ENCODE assay signal across 8 cellular contexts in the genomic region with DNA sequence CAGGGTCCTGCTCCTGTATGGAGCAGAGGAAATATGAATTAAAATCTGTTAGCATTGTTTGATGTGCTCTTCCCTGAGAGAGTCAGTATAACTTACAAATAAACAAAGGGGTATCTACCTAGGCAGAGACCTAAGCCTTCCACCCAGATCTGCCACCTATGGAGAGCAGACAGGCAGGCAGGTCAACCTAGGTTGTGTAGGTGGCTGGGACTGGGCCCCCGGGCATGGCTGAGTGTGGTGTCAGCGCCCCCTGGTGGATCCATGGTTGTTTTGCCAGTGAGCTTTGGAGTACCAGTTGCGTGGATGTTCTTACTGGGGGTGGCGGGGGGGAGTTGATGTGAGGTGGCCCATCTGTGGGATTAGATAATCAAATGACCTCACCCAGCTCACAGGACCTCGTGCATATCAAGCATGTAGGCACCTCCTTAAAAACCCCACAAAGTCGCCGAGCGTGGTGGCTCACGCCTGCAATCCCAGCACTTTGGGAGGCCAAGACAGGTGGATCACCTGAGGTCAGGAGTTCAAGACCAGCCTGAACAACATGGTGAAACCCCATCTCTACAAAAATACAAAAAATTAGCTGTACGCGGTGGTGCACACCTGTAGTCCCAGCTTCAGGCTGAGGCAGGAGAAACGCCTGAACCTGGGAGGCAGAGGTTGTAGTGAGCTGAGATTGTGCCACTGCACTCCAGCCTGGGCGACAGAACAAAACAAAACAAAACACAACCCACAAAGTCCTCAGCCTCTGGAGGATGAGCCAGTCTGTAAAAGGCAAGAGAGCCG. TPM values are rescaled to one million over a fixed set of nuclear protein-coding genes. Genes with fewer than 3 reads are reported as not detected.
DNase-seq lines count a peak whose midpoint lies in the region; ATAC-seq and TF ChIP-seq lines count a peak whose summit lies in the region.

No MANE protein-coding gene starts in this region.

- no peaks in the 10 kb centered on the region for H3K9me3 ChIP-seq in iPS DF 6.9 (ENCODE audit: control insufficient read depth, insufficient read depth, low read length)

- peaks cover 3% of the 10 kb centered on the region for H3K4me1 Mint-ChIP-seq in brain

- H3K27me3 ChIP-seq in iPS DF 6.9 (ENCODE audit: control insufficient read depth, insufficient read depth, low read length), result no peaks in the 10 kb centered on the region

- H3K27ac Mint-ChIP-seq in brain, result peak overlapping the region in 1 of 5 experiments; percentile 67

- ATAC-seq in HG02981 (IDR thresholded peaks at IDR 0.05; ENCODE audit: unreplicated experiment), result peak; percentile 74
- ATAC-seq in HG03521 (IDR thresholded peaks at IDR 0.05; ENCODE audit: unreplicated experiment), result no peak

- no peaks in the 10 kb centered on the region for H3K4me1 ChIP-seq in iPS DF 6.9 (ENCODE audit: control insufficient read depth, insufficient read depth, low read length)

- H3K4me3 Mint-ChIP-seq in brain, result no peak overlapping the region

- H3K4me3 ChIP-seq in iPS DF 6.9 (ENCODE audit: low read length), result no peak overlapping the region

- no peaks in the 10 kb centered on the region for H3K36me3 ChIP-seq in iPS DF 6.9 (ENCODE audit: control insufficient read depth, insufficient read depth, low read length)

- no peaks in the 10 kb centered on the region for H3K27me3 Mint-ChIP-seq in brain

- peaks cover 20% of the 10 kb centered on the region for H3K36me3 Mint-ChIP-seq in brain

- no peaks in the 10 kb centered on the region for H3K9me3 Mint-ChIP-seq in brain

- no CpG with 5 or more reads among the region's 14 CpGs for WGBS in iPS DF 6.9 (ENCODE audit: insufficient coverage, insufficient read length)

- peak; percentile 83 for TF ChIP-seq CTCF in GM10266 (IDR thresholded peaks at IDR 0.05; ENCODE audit: control insufficient read depth, insufficient read depth, low read depth, missing control alignments)
- TF ChIP-seq CTCF in VCaP (conservative IDR thresholded peaks at IDR 0.05), result peak; percentile 80
- peak; percentile 69 to 85 for TF ChIP-seq CTCF in brain (conservative IDR thresholded peaks at IDR 0.05)

- DNase-seq in GM10266 (ENCODE audit: extremely low spot score) (peak; percentile 81), NCI-H2171 treated with DMSO at 0.1 percent for 48 hours (lab: John Stamatoyannopoulos, UW) (peak; percentile 50), iPS DF 6.9 (ENCODE audit: low read depth, low spot score) (peak; percentile 70)
- DNase-seq in stimulated activated CD4-positive, alpha-beta T cell treated with anti-CD3 and anti-CD28 coated beads, Interleukin-15, amount 100 ng/mL, for 24 hours, result peak; percentile 91

- no peak overlapping the region for H3K27ac ChIP-seq in VCaP
- H3K27ac ChIP-seq in iPS DF 6.9 (ENCODE audit: low read length), result no peak overlapping the region

RNA-seq across cellular contexts. Expression of a gene that starts 17.6 kb away (rescaled TPM):
- polyA plus RNA-seq in brain (ENCODE audit: insufficient read depth, low read depth, low replicate concordance), result 13.0 TPM

RNA-seq across cellular contexts. Expression of a gene that starts 17.7 kb away (rescaled TPM):
- 9.3 TPM for polyA plus RNA-seq in brain (ENCODE audit: insufficient read depth, low read depth, low replicate concordance)

RNA-seq across cellular contexts. Expression of a gene that starts 25.0 kb away (rescaled TPM):
- not detected for polyA plus RNA-seq in brain (ENCODE audit: insufficient read depth, low read depth, low replicate concordance)

RNA-seq across cellular contexts. Expression of a gene that starts 41.4 kb away (rescaled TPM):
- 1.2 TPM for polyA plus RNA-seq in brain (ENCODE audit: insufficient read depth, low read depth, low replicate concordance)

RNA-seq across cellular contexts. Expression of a gene that starts 44.5 kb away (rescaled TPM):
- 33.2 TPM for polyA plus RNA-seq in brain (ENCODE audit: insufficient read depth, low read depth, low replicate concordance)
